12 cellular contexts compared by ENCODE assay signal in the genomic region with DNA sequence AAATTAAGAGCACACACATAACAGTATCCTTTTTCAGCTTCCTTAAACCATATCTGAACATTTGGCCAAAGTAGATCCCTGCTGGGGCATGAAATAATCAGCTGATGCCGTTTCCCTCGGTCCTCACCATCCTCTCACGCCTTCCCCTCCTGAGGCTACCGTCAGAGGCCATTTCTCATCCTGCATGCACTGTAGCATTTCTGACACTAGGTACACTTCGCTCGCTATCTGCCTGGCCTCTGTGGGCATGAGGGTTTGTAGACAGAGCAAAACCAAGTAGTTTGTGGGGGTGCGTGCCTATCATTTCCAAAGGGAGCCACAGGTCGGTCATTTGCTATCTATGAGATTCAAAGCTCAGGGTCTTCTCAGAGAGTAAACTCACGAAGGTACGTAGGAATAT.
DNase-seq lines count a peak whose midpoint lies in the region; ATAC-seq and TF ChIP-seq lines count a peak whose summit lies in the region.
"Had no signal": no experiment of that assay in that cellular context is flagged by ENCODE, and none has a peak within 500 bp of the region (broad histone marks: within the 10 kb centered on the region; RNA-seq: fewer than 3 reads in every experiment).

No MANE protein-coding gene starts in this region.

- no peak overlapping the region for H3K4me3 ChIP-seq in left ventricle myocardium inferior
- no peak overlapping the region for H3K4me3 ChIP-seq in right atrium auricular region
- no peak overlapping the region for H3K4me3 ChIP-seq in testis
- H3K4me3 ChIP-seq: BLaER1 had no signal

- no peak overlapping the region for H3K4me3 Mint-ChIP-seq in WTC11

- H3K4me1 ChIP-seq in left ventricle myocardium inferior (no peaks in the 10 kb centered on the region), right atrium auricular region (no peaks in the 10 kb centered on the region), foreskin keratinocyte (peaks cover 5% of the 10 kb centered on the region), testis (no peaks in the 10 kb centered on the region)
- H3K4me1 ChIP-seq: BLaER1 had no signal

- H3K9me3 Mint-ChIP-seq in WTC11: no peaks in the 10 kb centered on the region

- DNase-seq in left ventricle myocardium inferior: no peak
- no peak for DNase-seq in right atrium auricular region (ENCODE audit: low spot score)
- no peak for DNase-seq in WTC11 (ENCODE audit: low spot score)
- DNase-seq in foreskin keratinocyte: no peak
- no peak for DNase-seq in NCI-H748 (lab: John Stamatoyannopoulos, UW; ENCODE audit: unreplicated experiment)
- no peak for DNase-seq in testis
- DNase-seq: 8988T, AML-193, DMS 273 treated with DMSO at 0.1 percent for 48 hours, H7 had no signal

- H3K27me3 Mint-ChIP-seq in WTC11 (ENCODE audit: low read depth): peaks cover 4% of the 10 kb centered on the region; the same call in 1 of the 2 replicates

- no peaks in the 10 kb centered on the region for H3K9me3 ChIP-seq in left ventricle myocardium inferior (replicated peaks)
- H3K9me3 ChIP-seq in right atrium auricular region: no peaks in the 10 kb centered on the region
- no peaks in the 10 kb centered on the region for H3K9me3 ChIP-seq in testis
- H3K9me3 ChIP-seq: BLaER1 had no signal

- ATAC-seq in WTC11: peak; percentile 48; the same call in 1 of the 2 replicates
- ATAC-seq in foreskin keratinocyte: no peak
- no peak for ATAC-seq in HG03045 (IDR thresholded peaks at IDR 0.05; ENCODE audit: unreplicated experiment)

- H3K27ac ChIP-seq in left ventricle myocardium inferior (replicated peaks) (no peak overlapping the region), right atrium auricular region (no peak overlapping the region), foreskin keratinocyte (peak overlapping the region; percentile 89), testis (no peak overlapping the region)
- H3K27ac ChIP-seq: BLaER1 had no signal

- POLR2A ChIA-PET in WTC11 (lab: Charles Lee): no interaction called here

- no peaks in the 10 kb centered on the region for H3K27me3 ChIP-seq in left ventricle myocardium inferior (ENCODE audit: low read depth)
- no peaks in the 10 kb centered on the region for H3K27me3 ChIP-seq in right atrium auricular region
- H3K27me3 ChIP-seq in foreskin keratinocyte: peaks cover 2% of the 10 kb centered on the region
- no peaks in the 10 kb centered on the region for H3K27me3 ChIP-seq in testis
- H3K27me3 ChIP-seq: BLaER1 had no signal

- H3K36me3 Mint-ChIP-seq in WTC11: no peaks in the 10 kb centered on the region

- 78 to 82% methylated on average over 10 of the region's 10 CpGs for WGBS in testis, 2 donors

- 0 out of 2 replicates have a peak, but pooled peaks cover 3% of the 10 kb centered on the region for H3K4me1 Mint-ChIP-seq in WTC11

- CTCF ChIA-PET in WTC11 (lab: Charles Lee): interaction anchor here (0.7 kb wide), 1 partner anchor 9 kb away, joined by 3 read pairs; no protein-coding TSS in a partner anchor

- H3K36me3 ChIP-seq in left ventricle myocardium inferior (no peaks in the 10 kb centered on the region), right atrium auricular region (no peaks in the 10 kb centered on the region), testis (ENCODE audit: low read depth, missing control alignments) (no peaks in the 10 kb centered on the region)
- H3K36me3 ChIP-seq: BLaER1 had no signal

- intact Hi-C loops in left ventricle myocardium inferior (cut with micrococcal nuclease): no loop called here
- intact Hi-C loops in testis (cut with DNase I; ENCODE audit: low total_unique reads): no loop called here

- no peak overlapping the region for H3K27ac Mint-ChIP-seq in WTC11

- TF ChIP-seq POLR2A in testis (IDR thresholded peaks at IDR 0.05): no peak

- TF ChIP-seq CTCF in left ventricle myocardium inferior (IDR thresholded peaks at IDR 0.05; ENCODE audit: borderline replicate concordance) (peak; percentile 18), right atrium auricular region (IDR thresholded peaks at IDR 0.05) (peak in 1 of 2 donors; percentile 43), WTC11 (IDR thresholded peaks at IDR 0.05) (no peak), foreskin keratinocyte (conservative IDR thresholded peaks at IDR 0.05) (no peak), testis (IDR thresholded peaks at IDR 0.05) (no peak)

TF ChIP-seq in WTC11, 78 proteins besides CTCF, POLR2A, EP300 and RAD21:
- TF ChIP-seq ZNF416 (CRISPR knock-in tag; IDR thresholded peaks at IDR 0.05): no peak
- TF ChIP-seq, protein P1, sequence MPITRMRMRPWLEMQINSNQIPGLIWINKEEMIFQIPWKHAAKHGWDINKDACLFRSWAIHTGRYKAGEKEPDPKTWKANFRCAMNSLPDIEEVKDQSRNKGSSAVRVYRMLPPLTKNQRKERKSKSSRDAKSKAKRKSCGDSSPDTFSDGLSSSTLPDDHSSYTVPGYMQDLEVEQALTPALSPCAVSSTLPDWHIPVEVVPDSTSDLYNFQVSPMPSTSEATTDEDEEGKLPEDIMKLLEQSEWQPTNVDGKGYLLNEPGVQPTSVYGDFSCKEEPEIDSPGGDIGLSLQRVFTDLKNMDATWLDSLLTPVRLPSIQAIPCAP (CRISPR knock-in tag; IDR thresholded peaks at IDR 0.05): no peak
- no peak for TF ChIP-seq ZNF671 (CRISPR knock-in tag; IDR thresholded peaks at IDR 0.05)
- TF ChIP-seq, protein P2, sequence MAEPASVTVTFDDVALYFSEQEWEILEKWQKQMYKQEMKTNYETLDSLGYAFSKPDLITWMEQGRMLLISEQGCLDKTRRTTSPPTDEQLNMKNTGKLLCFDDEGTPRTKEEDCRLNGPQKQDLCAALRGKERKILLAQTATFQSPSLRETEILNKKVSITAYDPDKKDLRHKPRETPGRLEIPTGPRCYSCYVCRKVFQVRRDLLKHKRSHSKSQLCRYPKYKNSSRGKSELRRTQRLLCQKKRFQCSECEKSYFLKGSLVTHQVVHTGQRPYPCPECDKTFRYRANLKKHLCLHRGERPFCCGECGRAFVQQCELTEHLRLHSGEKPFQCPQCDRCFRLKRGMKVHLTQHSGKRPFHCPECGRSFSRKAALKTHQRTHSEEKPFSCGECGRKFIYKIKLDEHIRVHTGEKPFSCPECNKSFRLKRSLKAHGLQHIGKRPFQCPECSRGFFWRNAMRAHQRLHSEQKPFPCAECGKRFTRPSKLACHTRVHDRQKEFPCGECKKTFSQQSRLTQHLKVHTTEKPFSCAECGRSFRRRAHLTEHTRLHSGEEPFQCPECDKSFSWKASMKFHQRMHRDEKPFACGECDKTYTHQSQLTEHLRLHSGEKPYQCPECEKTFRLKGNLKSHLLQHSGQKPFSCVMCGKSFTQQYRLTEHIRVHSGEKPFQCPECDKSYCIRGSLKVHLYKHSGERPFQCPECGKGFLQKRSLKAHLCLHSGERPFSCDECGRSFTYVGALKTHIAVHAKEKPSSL (CRISPR knock-in tag; conservative IDR thresholded peaks at IDR 0.05): no peak
- no peak for TF ChIP-seq NR2C2 (CRISPR knock-in tag; IDR thresholded peaks at IDR 0.05)
- TF ChIP-seq JUN (CRISPR knock-in tag; IDR thresholded peaks at IDR 0.05): no peak
- TF ChIP-seq SP1 (CRISPR knock-in tag; conservative IDR thresholded peaks at IDR 0.05): no peak
- no peak for TF ChIP-seq ZBTB21 (CRISPR knock-in tag; IDR thresholded peaks at IDR 0.05; ENCODE audit: borderline replicate concordance)
- TF ChIP-seq, protein P3, sequence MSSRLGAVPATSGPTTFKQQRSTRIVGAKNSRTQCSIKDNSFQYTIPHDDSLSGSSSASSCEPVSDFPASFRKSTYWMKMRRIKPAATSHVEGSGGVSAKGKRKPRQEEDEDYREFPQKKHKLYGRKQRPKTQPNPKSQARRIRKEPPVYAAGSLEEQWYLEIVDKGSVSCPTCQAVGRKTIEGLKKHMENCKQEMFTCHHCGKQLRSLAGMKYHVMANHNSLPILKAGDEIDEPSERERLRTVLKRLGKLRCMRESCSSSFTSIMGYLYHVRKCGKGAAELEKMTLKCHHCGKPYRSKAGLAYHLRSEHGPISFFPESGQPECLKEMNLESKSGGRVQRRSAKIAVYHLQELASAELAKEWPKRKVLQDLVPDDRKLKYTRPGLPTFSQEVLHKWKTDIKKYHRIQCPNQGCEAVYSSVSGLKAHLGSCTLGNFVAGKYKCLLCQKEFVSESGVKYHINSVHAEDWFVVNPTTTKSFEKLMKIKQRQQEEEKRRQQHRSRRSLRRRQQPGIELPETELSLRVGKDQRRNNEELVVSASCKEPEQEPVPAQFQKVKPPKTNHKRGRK (CRISPR knock-in tag; IDR thresholded peaks at IDR 0.05; ENCODE audit: borderline replicate concordance): no peak
- TF ChIP-seq, protein P4, sequence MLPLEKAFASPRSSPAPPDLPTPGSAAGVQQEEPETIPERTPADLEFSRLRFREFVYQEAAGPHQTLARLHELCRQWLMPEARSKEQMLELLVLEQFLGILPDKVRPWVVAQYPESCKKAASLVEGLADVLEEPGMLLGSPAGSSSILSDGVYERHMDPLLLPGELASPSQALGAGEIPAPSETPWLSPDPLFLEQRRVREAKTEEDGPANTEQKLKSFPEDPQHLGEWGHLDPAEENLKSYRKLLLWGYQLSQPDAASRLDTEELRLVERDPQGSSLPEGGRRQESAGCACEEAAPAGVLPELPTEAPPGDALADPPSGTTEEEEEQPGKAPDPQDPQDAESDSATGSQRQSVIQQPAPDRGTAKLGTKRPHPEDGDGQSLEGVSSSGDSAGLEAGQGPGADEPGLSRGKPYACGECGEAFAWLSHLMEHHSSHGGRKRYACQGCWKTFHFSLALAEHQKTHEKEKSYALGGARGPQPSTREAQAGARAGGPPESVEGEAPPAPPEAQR (CRISPR knock-in tag; IDR thresholded peaks at IDR 0.05): no peak
- TF ChIP-seq ZNF396 (CRISPR knock-in tag; IDR thresholded peaks at IDR 0.05; ENCODE audit: borderline replicate concordance): no peak
- no peak for TF ChIP-seq TEAD1 (CRISPR knock-in tag; IDR thresholded peaks at IDR 0.05)
- TF ChIP-seq, protein P5, sequence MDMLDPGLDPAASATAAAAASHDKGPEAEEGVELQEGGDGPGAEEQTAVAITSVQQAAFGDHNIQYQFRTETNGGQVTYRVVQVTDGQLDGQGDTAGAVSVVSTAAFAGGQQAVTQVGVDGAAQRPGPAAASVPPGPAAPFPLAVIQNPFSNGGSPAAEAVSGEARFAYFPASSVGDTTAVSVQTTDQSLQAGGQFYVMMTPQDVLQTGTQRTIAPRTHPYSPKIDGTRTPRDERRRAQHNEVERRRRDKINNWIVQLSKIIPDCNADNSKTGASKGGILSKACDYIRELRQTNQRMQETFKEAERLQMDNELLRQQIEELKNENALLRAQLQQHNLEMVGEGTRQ (CRISPR knock-in tag; IDR thresholded peaks at IDR 0.05): no peak
